In the genomic region with DNA sequence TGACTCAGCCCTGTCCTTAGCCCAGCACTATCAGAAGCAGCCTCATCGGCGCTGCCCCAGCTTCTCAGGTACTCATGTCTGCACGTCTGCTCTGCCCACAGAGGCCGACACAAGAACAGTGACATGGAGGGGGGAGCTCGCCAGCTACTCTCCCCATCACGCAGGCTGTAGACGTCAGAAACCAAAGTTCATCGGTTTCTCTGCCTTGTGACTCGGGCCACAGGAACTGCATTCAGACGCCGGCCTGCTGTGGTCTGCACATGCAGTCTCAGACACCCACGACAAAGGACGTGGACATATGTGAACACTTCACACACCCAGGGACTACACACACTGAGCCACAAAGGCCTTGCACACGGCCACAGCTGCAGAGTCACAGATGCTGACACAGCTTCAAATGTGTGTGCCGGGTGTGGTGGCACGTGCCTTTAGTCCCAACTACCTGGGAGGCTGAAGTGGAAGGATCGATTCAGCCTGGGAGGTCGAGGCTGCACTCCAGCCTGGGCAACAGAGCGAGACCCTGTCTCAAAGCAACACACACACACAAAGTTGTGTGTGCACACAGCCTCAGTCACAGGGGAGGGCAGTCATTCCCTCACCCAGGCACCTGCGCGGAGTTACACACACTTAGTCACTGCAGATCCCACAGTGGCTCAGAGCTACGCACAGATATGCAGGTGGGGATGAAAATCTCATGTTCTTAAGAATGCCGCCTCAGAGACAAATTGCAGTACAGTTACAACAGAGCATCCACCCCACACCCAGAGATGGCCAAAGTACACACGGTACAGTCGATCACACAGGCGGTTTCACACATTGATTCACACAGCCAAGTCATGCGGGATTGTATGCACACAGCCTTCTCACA, we compare ENCODE assay signal across 8 cellular contexts. TPM values are rescaled to one million over a fixed set of nuclear protein-coding genes. Genes with fewer than 3 reads are reported as not detected.
DNase-seq lines count a peak whose midpoint lies in the region; ATAC-seq, FAIRE-seq and TF ChIP-seq lines count a peak whose summit lies in the region.

No MANE protein-coding gene starts in this region.

- FAIRE-seq in bronchial epithelial cell (lab: Jason Lieb, UNC) = peak; percentile 96

- H3K27ac ChIP-seq in WERI-Rb-1 = peak overlapping the region; percentile 87

- H3K4me3 ChIP-seq in WERI-Rb-1 (ENCODE audit: low read depth, low read length) (peak overlapping the region; percentile 68), bronchial epithelial cell (ENCODE audit: low read depth, low read length) (no peak overlapping the region), lower leg skin (ENCODE audit: low read depth, poor library complexity, severe bottlenecking) (no peak overlapping the region)

- no peaks in the 10 kb centered on the region for H3K27me3 ChIP-seq in WERI-Rb-1 (ENCODE audit: insufficient read depth, low read depth, severe bottlenecking)
- H3K27me3 ChIP-seq in bronchial epithelial cell (ENCODE audit: control insufficient read depth, insufficient read depth, low read length) = no peaks in the 10 kb centered on the region

- peak; percentile 2 for ATAC-seq in HG03571 (IDR thresholded peaks at IDR 0.05; ENCODE audit: unreplicated experiment)
- no peak for ATAC-seq in HG03097 (IDR thresholded peaks at IDR 0.05; ENCODE audit: low FRiP score, unreplicated experiment)

- no peak for TF ChIP-seq POLR2A in lower leg skin (IDR thresholded peaks at IDR 0.05)

- intact Hi-C loops in lower leg skin (cut with DNase I; ENCODE audit: low total_unique reads) = no loop called here

- TF ChIP-seq CTCF in WERI-Rb-1 (IDR thresholded peaks at IDR 0.05; ENCODE audit: low read depth, low read length) (no peak), bronchial epithelial cell (IDR thresholded peaks at IDR 0.05; ENCODE audit: insufficient read depth, low read length, severe bottlenecking) (no peak), lower leg skin (IDR thresholded peaks at IDR 0.05) (no peak)

- DNase-seq in EL (peak; percentile 58), WERI-Rb-1 (no peak), bronchial epithelial cell (ENCODE audit: low read depth) (peak; percentile 97), lower leg skin (ENCODE audit: low spot score in 2 of 2) (peak; percentile 68 to 91), germinal center (ENCODE audit: low spot score) (no peak)
- peak; percentile 71 for DNase-seq in stimulated activated CD8-positive, alpha-beta memory T cell treated with anti-CD3 and anti-CD28 coated beads, Interleukin-12 subunit alpha, Interleukin-12 subunit beta, amount 100 ng/mL, for 4 hours (ENCODE audit: low read depth)

- peaks cover 6% of the 10 kb centered on the region for H3K36me3 ChIP-seq in WERI-Rb-1
- peaks cover 4% of the 10 kb centered on the region for H3K36me3 ChIP-seq in bronchial epithelial cell (ENCODE audit: control insufficient read depth, insufficient read depth, low read length)

- H3K9me3 ChIP-seq in WERI-Rb-1 (ENCODE audit: severe bottlenecking) = no peaks in the 10 kb centered on the region

- WGBS in lower leg skin, 2 donors = 41 to 48% methylated on average over 22 to 27 of the region's 27 CpGs

RNA-seq across cellular contexts. Expression of a gene that starts 4.9 kb away (rescaled TPM):
- total RNA-seq in bronchial epithelial cell (3.4 and 5.0 TPM in 2 replicates), lower leg skin (100 to 1,000 TPM; 170 to 536 (median 280) TPM)

RNA-seq across cellular contexts. Expression of a gene that starts 10.6 kb away (rescaled TPM):
- 6.8 and 7.7 TPM in 2 replicates for total RNA-seq in bronchial epithelial cell
- total RNA-seq in lower leg skin = 10 to 100 TPM; 30.3 to 35.8 (median 33.3) TPM

RNA-seq across cellular contexts. Expression of a gene that starts 10.7 kb away (rescaled TPM):
- total RNA-seq in bronchial epithelial cell (3.3 and 5.3 TPM in 2 replicates), lower leg skin (1 to 10 TPM; 3.0 to 6.4 (median 4.3) TPM)

RNA-seq across cellular contexts. Expression of a gene that starts 10.9 kb away (rescaled TPM):
- total RNA-seq in bronchial epithelial cell (31.6 and 59.9 TPM in 2 replicates), lower leg skin (10 to 100 TPM; 22.4 to 48.0 (median 36.3) TPM)

RNA-seq across cellular contexts. Expression of a gene that starts 34.0 kb away (rescaled TPM):
- total RNA-seq in bronchial epithelial cell = 75.3 and 94.3 TPM in 2 replicates
- 1,000 to 10,000 TPM; 1,726 to 3,026 (median 2,088) TPM for total RNA-seq in lower leg skin

Comparison
In these comparisons a context has a peak if more than half of its experiments do, and no peak if none do; other contexts are left out.
1. DNase-seq: peak in EL (single experiment), bronchial epithelial cell (single experiment), lower leg skin (2 of 2) and stimulated activated CD8-positive, alpha-beta memory T cell treated with anti-CD3 and anti-CD28 coated beads, Interleukin-12 subunit alpha, Interleukin-12 subunit beta, amount 100 ng/mL, for 4 hours (single experiment); none in WERI-Rb-1 (single experiment) and germinal center (single experiment).
2. RNA of a gene that starts 4.9 kb away (total RNA-seq): 170 to 536 TPM in lower leg skin; 3.4 to 5.0 TPM in bronchial epithelial cell; every median in the first group is over 10 times any median in the second.